ENCODE assay signal across 11 cellular contexts in the genomic region with DNA sequence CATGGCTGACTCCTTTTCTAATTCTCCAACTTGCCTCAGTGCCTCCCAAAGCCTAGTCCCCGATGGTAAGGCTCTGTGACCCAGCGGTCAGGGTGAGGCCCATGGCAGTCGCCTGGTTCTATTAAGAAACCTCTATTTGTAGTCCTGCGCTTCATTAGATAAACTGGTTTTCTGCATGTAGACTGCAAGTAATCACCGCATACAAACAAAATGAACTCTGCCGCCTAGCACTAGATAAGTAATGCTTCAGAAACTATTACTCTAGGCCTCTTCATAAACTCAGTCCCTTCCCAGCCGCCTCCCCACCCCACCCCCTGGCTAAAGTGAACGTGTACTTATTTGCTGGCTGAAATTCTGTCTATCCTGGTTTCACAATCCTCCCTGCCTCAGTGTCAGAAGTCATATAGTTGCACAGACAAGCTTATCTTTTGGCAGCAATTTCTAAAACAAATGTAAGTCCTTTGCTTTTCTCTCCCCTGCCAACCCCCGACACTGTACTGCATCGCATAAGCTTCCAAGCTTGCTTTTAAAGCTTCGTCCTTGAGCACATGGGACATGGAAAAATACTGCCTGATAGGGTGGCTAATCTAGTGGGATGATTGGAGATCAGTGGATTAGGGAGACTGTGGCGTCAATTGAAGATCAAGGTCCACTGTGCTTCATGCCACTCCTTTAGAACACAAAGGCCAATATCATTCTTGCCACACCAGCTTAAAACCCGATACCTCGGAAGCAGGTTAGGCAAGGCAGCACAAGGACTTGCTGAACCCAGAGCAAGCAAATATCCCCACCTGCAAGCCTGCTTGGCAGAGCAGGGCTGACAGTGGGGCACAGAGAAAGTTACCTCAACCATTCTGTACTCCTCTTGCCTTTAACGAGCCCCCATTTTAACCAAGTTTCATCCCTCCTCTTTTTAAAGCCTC.
DNase-seq lines count a peak whose midpoint lies in the region; ATAC-seq, FAIRE-seq and TF ChIP-seq lines count a peak whose summit lies in the region.
"Had no signal": no experiment of that assay in that cellular context is flagged by ENCODE, and none has a peak within 500 bp of the region (broad histone marks: within the 10 kb centered on the region; RNA-seq: fewer than 3 reads in every experiment).

No MANE protein-coding gene starts in this region.

- dilution Hi-C loops in endothelial cell of umbilical vein (cut with MboI; ENCODE audit: extremely low pct_ligation_motif_present, low sequenced_read_pairs), result no loop called here

- no peak overlapping the region for H3K4me3 ChIP-seq in endothelial cell of umbilical vein (replicated peaks in 1 of 3; ENCODE audit: insufficient read depth in 1 of 3, low read depth in 1 of 3, low read length in 3 of 3)
- H3K4me3 ChIP-seq in mucosa of descending colon, result no peak overlapping the region

- H3K79me2 ChIP-seq in endothelial cell of umbilical vein (ENCODE audit: control insufficient read depth, insufficient read depth, low read length), result no peaks in the 10 kb centered on the region

- peak overlapping the region; percentile 12 for H2AFZ ChIP-seq in endothelial cell of umbilical vein (ENCODE audit: low read depth, low read length)

- CTCF ChIA-PET in endothelial cell of umbilical vein (lab: Charles Lee), result interaction anchor here (0.6 to 1.2 kb wide), 3 partner anchors 46 to 1964 kb away, joined by 3 to 4 read pairs (median 3); no protein-coding TSS in a partner anchor

- H3K9me3 ChIP-seq in endothelial cell of umbilical vein (replicated peaks; ENCODE audit: control insufficient read depth, insufficient read depth, low read length) (no peaks in the 10 kb centered on the region), mucosa of descending colon (no peaks in the 10 kb centered on the region)

- H3K4me1 ChIP-seq in endothelial cell of umbilical vein (ENCODE audit: control insufficient read depth, extremely low read depth, insufficient read depth, low read length) (peaks cover 9% of the 10 kb centered on the region), mucosa of descending colon (ENCODE audit: low read depth) (peaks cover 45% of the 10 kb centered on the region)

- DNase-seq in SIG-M5 treated with dmso at 0.1 percent for 504 hours (lab: John Stamatoyannopoulos, UW; ENCODE audit: unreplicated experiment) (peak; percentile 32), SIG-M5 (lab: John Stamatoyannopoulos, UW) (no peak), endothelial cell of umbilical vein (ENCODE audit: low read depth, low spot score) (no peak), mucosa of descending colon (peak; percentile 76 to 88 (median 78)), H4 (ENCODE audit: low spot score) (no peak), AML-193 (lab: John Stamatoyannopoulos, UW) (no peak)
- DNase-seq in activated CD4-positive, alpha-beta T cell treated with anti-CD3 and anti-CD28 coated beads for 1 hour, result no peak
- DNase-seq: amygdala, NCI-H2029 had no signal

- no peak overlapping the region for H3K4me2 ChIP-seq in endothelial cell of umbilical vein (ENCODE audit: insufficient read depth, low read length)

- ATAC-seq in mucosa of descending colon (peak; percentile 82), HG03442 (IDR thresholded peaks at IDR 0.05; ENCODE audit: unreplicated experiment) (no peak)

- no peak overlapping the region for H3K9ac ChIP-seq in endothelial cell of umbilical vein (replicated peaks; ENCODE audit: extremely low read depth, insufficient read depth, low read length)

- H3K36me3 ChIP-seq in endothelial cell of umbilical vein (ENCODE audit: control insufficient read depth in 2 of 2, extremely low read depth in 1 of 2, insufficient read depth in 2 of 2, low read length in 2 of 2) (no peaks in the 10 kb centered on the region), mucosa of descending colon (ENCODE audit: low read depth) (no peaks in the 10 kb centered on the region)

- no peak overlapping the region for H3K27ac ChIP-seq in endothelial cell of umbilical vein (ENCODE audit: insufficient read depth, low read depth, low read length)

- TF ChIP-seq POLR2A in endothelial cell of umbilical vein (IDR thresholded peaks at IDR 0.05; ENCODE audit: low read depth, low read length), result no peak

- POLR2A ChIA-PET in endothelial cell of umbilical vein (lab: Charles Lee), result no interaction called here

- H3K27me3 ChIP-seq in endothelial cell of umbilical vein (ENCODE audit: control insufficient read depth in 2 of 2, insufficient read depth in 2 of 2, low read length in 2 of 2), result no peaks in the 10 kb centered on the region

- no peaks in the 10 kb centered on the region for H4K20me1 ChIP-seq in endothelial cell of umbilical vein (replicated peaks; ENCODE audit: control insufficient read depth, extremely low read depth, insufficient read depth, low read length)

- intact Hi-C loops in endothelial cell of umbilical vein (cut with micrococcal nuclease) (no loop called here), mucosa of descending colon (cut with DNase I, micrococcal nuclease) (loop anchor here in 1 of 2 donors (10.0 kb wide), 1 partner anchor 64 kb away; no protein-coding TSS in a partner anchor)

- no peaks in the 10 kb centered on the region for H3K9me1 ChIP-seq in endothelial cell of umbilical vein (replicated peaks; ENCODE audit: control insufficient read depth, extremely low read depth, insufficient read depth, low read length)

- peak; percentile 37 for FAIRE-seq in endothelial cell of umbilical vein (lab: Jason Lieb, UNC)
- FAIRE-seq: TTC549 had no signal

- TF ChIP-seq CTCF in endothelial cell of umbilical vein (IDR thresholded peaks at IDR 0.05; ENCODE audit: extremely low read depth in 1 of 2, insufficient read depth in 1 of 2, low read depth in 1 of 2, low read length in 2 of 2), result no peak
- TF ChIP-seq CTCF in mucosa of descending colon (IDR thresholded peaks at IDR 0.05), result no peak

- BruUV-seq in endothelial cell of umbilical vein (replicated peaks; lab: Mats Ljungman, UMichigan), result no TSS peak

TF ChIP-seq in endothelial cell of umbilical vein, 7 proteins besides CTCF, POLR2A, EP300 and RAD21:
- no peak for TF ChIP-seq JUN (IDR thresholded peaks at IDR 0.05; ENCODE audit: borderline replicate concordance, insufficient read depth, insufficient read length, low read depth)
- no peak for TF ChIP-seq POLR2AphosphoS5 (IDR thresholded peaks at IDR 0.05; ENCODE audit: insufficient read depth, low read depth, low read length)
- no peak for TF ChIP-seq MYC (IDR thresholded peaks at IDR 0.05; ENCODE audit: low read depth, low read length)
- no peak for TF ChIP-seq MAX (IDR thresholded peaks at IDR 0.05; ENCODE audit: insufficient read depth, insufficient read length)
- no peak for TF ChIP-seq EZH2 (IDR thresholded peaks at IDR 0.05; ENCODE audit: borderline replicate concordance, low read depth, low read length, severe bottlenecking)
- TF ChIP-seq FOS (IDR thresholded peaks at IDR 0.05; ENCODE audit: borderline replicate concordance, insufficient read depth, low read length), result no peak
- TF ChIP-seq GATA2 (IDR thresholded peaks at IDR 0.05; ENCODE audit: insufficient read depth, insufficient read length, low read depth, low read length), result no peak

Comparison
In these comparisons a context has a peak if more than half of its experiments do, and no peak if none do; other contexts are left out.
1. DNase-seq: peak in SIG-M5 treated with dmso at 0.1 percent for 504 hours (single experiment) and mucosa of descending colon (3 of 3); none in SIG-M5 (single experiment), endothelial cell of umbilical vein (single experiment), activated CD4-positive, alpha-beta T cell treated with anti-CD3 and anti-CD28 coated beads for 1 hour (single experiment), H4 (single experiment) and AML-193 (0 of 2).